ENCODE assay signal across 24 cellular contexts in the genomic region with DNA sequence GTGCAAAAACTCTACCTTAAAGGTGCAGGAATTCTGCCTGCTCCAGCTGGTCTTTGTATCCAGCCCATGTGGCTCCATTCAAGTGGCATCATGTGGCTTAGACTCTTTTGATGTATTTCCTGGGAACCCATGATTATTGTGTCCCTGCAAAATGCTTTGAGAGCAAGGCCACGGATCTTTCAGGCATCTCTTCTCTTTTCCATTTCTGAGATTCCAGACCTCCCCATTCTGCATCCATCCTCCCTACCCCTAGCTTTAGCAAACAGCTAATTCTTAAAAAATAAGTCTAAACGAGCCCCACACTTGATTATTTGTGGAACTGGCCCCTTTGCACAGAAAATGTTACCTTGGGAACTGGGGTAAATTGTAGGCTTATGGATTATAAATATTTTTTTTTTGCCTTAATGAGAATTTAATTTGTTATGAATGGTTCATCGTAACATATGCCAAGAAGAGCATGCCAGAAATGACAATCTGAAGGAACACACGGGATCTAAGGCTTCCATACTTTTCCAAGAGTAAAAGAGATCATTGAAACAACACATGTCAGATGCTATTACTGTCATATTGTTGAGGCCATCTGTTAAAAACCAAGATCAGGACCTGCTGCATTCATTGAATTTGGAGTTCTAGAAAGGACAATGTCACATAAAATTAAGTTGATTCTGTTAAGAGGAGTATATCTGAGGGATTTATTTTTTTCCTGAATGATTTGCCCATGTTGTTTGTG.
"Had no signal": no experiment of that assay in that cellular context is flagged by ENCODE, and none has a peak within 500 bp of the region (broad histone marks: within the 10 kb centered on the region; RNA-seq: fewer than 3 reads in every experiment).

No MANE protein-coding gene starts in this region.

- H3K4me1 ChIP-seq: breast epithelium, esophagus squamous epithelium, right lobe of liver, testis, transverse colon had no signal

- H3K9me3 ChIP-seq: breast epithelium, esophagus squamous epithelium, mucosa of descending colon, neutrophil, right lobe of liver, testis, transverse colon had no signal

- DNase-seq: activated CD4-positive, alpha-beta memory T cell treated with anti-CD3 and anti-CD28 coated beads, Interleukin-2, amount 10 ng/mL, durations not matched to agents 7 days and 5 days; activated CD4-positive, alpha-beta T cell treated with anti-CD3 and anti-CD28 coated beads for 1 hour; activated CD4-positive, alpha-beta T cell treated with anti-CD3 and anti-CD28 coated beads, Interleukin-2, amount 10 ng/mL, durations not matched to agents 7 days and 5 days; activated CD8-positive, alpha-beta memory T cell treated with anti-CD3 and anti-CD28 coated beads, Interleukin-2, amount 50 U/mL, for 48 hours; activated gamma-delta T cell; activated naive CD4-positive, alpha-beta T cell treated with anti-CD3 and anti-CD28 coated beads, Interleukin-2, amount 50 U/mL, for 16 hours; activated T-cell treated with anti-CD3 and anti-CD28 coated beads, Interleukin-2, amount 50 U/mL, for 24 hours; amniotic stem cell; central memory CD4-positive, alpha-beta T cell; effector CD8-positive, alpha-beta T cell; esophagus squamous epithelium; foreskin melanocyte; islet precursor cell; left ventricle myocardium superior; mucosa of descending colon; right lobe of liver; stimulated activated CD4-positive, alpha-beta T cell treated with anti-CD3 and anti-CD28 coated beads, Interleukin-4, amount 100 ng/mL, for 1 hour; stimulated activated naive CD8-positive, alpha-beta T cell treated with anti-CD3 and anti-CD28 coated beads, Interleukin-15, Interleukin-2, amounts not matched to agents 100 U/mL and 50 U/mL, for 24 hours; T1000; testis; transverse colon had no signal

- H3K36me3 ChIP-seq: breast epithelium, esophagus squamous epithelium, neutrophil, right lobe of liver, transverse colon had no signal

- H3K4me3 ChIP-seq: breast epithelium, esophagus squamous epithelium, mucosa of descending colon, right lobe of liver, testis, transverse colon had no signal

- H3K27ac ChIP-seq: breast epithelium, epithelial cell of prostate, esophagus squamous epithelium, neutrophil, right lobe of liver, testis, transverse colon had no signal

- H3K27me3 ChIP-seq: breast epithelium, esophagus squamous epithelium, neutrophil, right lobe of liver, testis, transverse colon had no signal
